9 cellular contexts compared by ENCODE assay signal in the genomic region with DNA sequence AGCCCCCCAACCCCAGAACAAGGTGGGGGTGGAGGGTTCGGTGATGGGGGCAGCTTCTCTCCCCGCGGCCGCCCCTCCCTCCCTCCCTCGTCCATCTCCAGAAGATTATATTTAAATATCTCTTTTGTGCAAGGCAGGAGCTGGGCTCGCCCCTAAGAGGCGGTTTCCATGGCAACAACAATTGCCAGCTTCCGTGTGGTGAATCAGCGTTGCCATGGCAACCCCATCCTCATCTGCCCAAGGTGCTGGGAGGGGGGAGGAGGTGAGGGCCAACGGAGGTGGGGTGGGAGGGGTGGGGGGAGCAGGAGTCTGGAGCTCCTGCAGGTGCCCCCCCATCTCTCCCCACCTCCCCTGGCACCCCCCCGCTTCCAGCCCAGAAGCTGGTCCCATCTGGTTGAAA. TPM values are rescaled to one million over a fixed set of nuclear protein-coding genes. Genes with fewer than 3 reads are reported as not detected.
DNase-seq lines count a peak whose midpoint lies in the region; ATAC-seq and TF ChIP-seq lines count a peak whose summit lies in the region.
"Had no signal": no experiment of that assay in that cellular context is flagged by ENCODE, and none has a peak within 500 bp of the region (broad histone marks: within the 10 kb centered on the region; RNA-seq: fewer than 3 reads in every experiment).

No MANE protein-coding gene starts in this region.

- H3K27me3 ChIP-seq in GM23248 (replicated peaks; ENCODE audit: insufficient read depth), result peaks cover 52% of the 10 kb centered on the region

- 0 to 2% methylated on average over 5 to 11 of the region's 11 CpGs for WGBS in GM23248 (ENCODE audit: low coverage in 1 of 2, low lambda C conversion rate in 2 of 2, missing lambda C conversion rate in 2 of 2), 2 experiments

- H3K4me2 ChIP-seq in GM23248 (ENCODE audit: unreplicated experiment), result no peak overlapping the region

- no peak for ATAC-seq in naive thymus-derived CD8-positive, alpha-beta T cell
- no peak for ATAC-seq in HG03565 (IDR thresholded peaks at IDR 0.05; ENCODE audit: unreplicated experiment)

- H3K4me1 Mint-ChIP-seq in naive thymus-derived CD8-positive, alpha-beta T cell, result peaks cover 9 to 16% (median 12%) of the 10 kb centered on the region in 4 donors

- H3K27ac Mint-ChIP-seq in naive thymus-derived CD8-positive, alpha-beta T cell, result no peak overlapping the region

- no peaks in the 10 kb centered on the region for H4K20me1 ChIP-seq in GM23248 (ENCODE audit: insufficient read depth)

- no peak overlapping the region for H3K4me3 ChIP-seq in GM23248

- peaks cover 15 to 43% (median 32%) of the 10 kb centered on the region in 5 donors for H3K27me3 Mint-ChIP-seq in naive thymus-derived CD8-positive, alpha-beta T cell

- H3K36me3 Mint-ChIP-seq in naive thymus-derived CD8-positive, alpha-beta T cell, result no peaks in the 10 kb centered on the region

- CTCF ChIA-PET in GM10248 (lab: Yijun Ruan, JAX), result interaction anchor here (1.6 kb wide), 1 partner anchor 34 kb away, joined by 4 read pairs; no protein-coding TSS in a partner anchor

- H3K9ac ChIP-seq in GM23248, result no peak overlapping the region

- H3K27ac ChIP-seq in GM23248, result no peak overlapping the region

- no peaks in the 10 kb centered on the region for H3F3A ChIP-seq in GM23248 (ENCODE audit: insufficient read depth)

- H3K9me3 Mint-ChIP-seq in naive thymus-derived CD8-positive, alpha-beta T cell, result peaks cover 0 to 2% (median 0%) of the 10 kb centered on the region in 9 donors

- H3K9me3 ChIP-seq in GM23248 (ENCODE audit: low read depth), result no peaks in the 10 kb centered on the region

- H2AFZ ChIP-seq in GM23248, result no peak overlapping the region

- no peaks in the 10 kb centered on the region for H3K9me2 ChIP-seq in GM23248 (ENCODE audit: insufficient read depth)

- POLR2A ChIA-PET in naive thymus-derived CD8-positive, alpha-beta T cell (lab: Charles Lee), result interaction anchor here (0.6 kb wide), 1 partner anchor 316 kb away, joined by 3 read pairs; no protein-coding TSS in a partner anchor
- POLR2A ChIA-PET in GM10248 (lab: Yijun Ruan, JAX), result no interaction called here

- H3K4me3 Mint-ChIP-seq in naive thymus-derived CD8-positive, alpha-beta T cell, result no peak overlapping the region

- in situ Hi-C loops in GM23248 (cut with MboI), result no loop called here

- H3K4me1 ChIP-seq in GM23248 (ENCODE audit: insufficient read depth), result no peaks in the 10 kb centered on the region

- DNase-seq in GM23248 (peak; percentile 73), NCI-H2171 treated with DMSO at 0.1 percent for 48 hours (lab: John Stamatoyannopoulos, UW) (peak; percentile 92), GM10248 (ENCODE audit: extremely low spot score) (no peak), GM19240 (ENCODE audit: insufficient read length, low spot score) (no peak), AG20443 (ENCODE audit: low spot score) (no peak)
- peak; percentile 74 for DNase-seq in activated effector memory CD4-positive, alpha-beta T cell treated with anti-CD3 and anti-CD28 coated beads, Interleukin-2, amount 50 U/mL, for 16 hours
- peak in 9 of 10 donors; percentile 21 to 84 (median 45) for DNase-seq in naive thymus-derived CD8-positive, alpha-beta T cell

- H3K36me3 ChIP-seq in GM23248 (ENCODE audit: low read depth), result no peaks in the 10 kb centered on the region

- H3K79me2 ChIP-seq in GM23248 (ENCODE audit: insufficient read depth), result no peaks in the 10 kb centered on the region

- TF ChIP-seq CTCF in GM10248 (IDR thresholded peaks at IDR 0.05; ENCODE audit: control extremely low read depth, extremely low read depth, low read depth, missing control alignments), result no peak

RNA-seq across cellular contexts. Expression of gene CELF5, which starts 46.4 kb away (rescaled TPM):
- total RNA-seq in GM23248 (2014; rRNA removed; shearing (Covaris generic)), result 1.1 TPM in 1 of 2 replicates, not detected in the other
- polyA plus RNA-seq in GM23248 (2016; fragmentation: Nextera tagmentation; extraction: Ambion mirVana), result 0.24 TPM in 1 of 2 replicates, not detected in the other
- under 1 TPM; 0.23 to 0.41 TPM for total RNA-seq in naive thymus-derived CD8-positive, alpha-beta T cell
- polyA plus RNA-seq in naive thymus-derived CD8-positive, alpha-beta T cell, result not detected
- total RNA-seq: dermis microvascular lymphatic vessel endothelial cell had no signal

Comparison
In these comparisons a context has a peak if more than half of its experiments do, and no peak if none do; other contexts are left out.
1. DNase-seq: peak in GM23248 (single experiment), NCI-H2171 treated with DMSO at 0.1 percent for 48 hours (single experiment), activated effector memory CD4-positive, alpha-beta T cell treated with anti-CD3 and anti-CD28 coated beads, Interleukin-2, amount 50 U/mL, for 16 hours (single experiment) and naive thymus-derived CD8-positive, alpha-beta T cell (9 of 10); none in GM10248 (single experiment), GM19240 (single experiment) and AG20443 (single experiment).